In the genomic region with DNA sequence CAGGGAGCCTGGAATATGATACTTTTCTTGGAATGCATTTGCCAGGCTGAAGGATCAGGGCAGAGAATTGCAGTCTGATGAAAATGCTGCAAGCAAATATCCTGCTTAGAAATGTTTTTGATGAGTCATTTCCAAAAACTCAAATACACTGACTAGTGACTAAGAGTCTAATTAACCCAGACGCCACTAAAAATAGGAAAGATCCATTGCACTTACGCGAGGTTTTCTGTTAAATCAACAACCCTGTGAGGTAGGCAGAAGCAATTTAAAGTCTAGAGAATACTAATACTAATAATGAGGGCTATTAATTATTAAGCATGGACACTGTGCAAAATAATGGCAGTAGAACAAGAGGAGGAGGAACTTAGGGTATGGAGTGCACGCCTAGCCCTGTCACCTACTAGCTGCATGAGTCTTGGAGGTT, we compare ENCODE assay signal across 8 cellular contexts.
A peak's percentile ranks its signal among the peaks of the same experiment; 100 is the strongest.
DNase-seq lines count a peak whose midpoint lies in the region; ATAC-seq, FAIRE-seq and TF ChIP-seq lines count a peak whose summit lies in the region.
"Had no signal": no experiment of that assay in that cellular context is flagged by ENCODE, and none has a peak within 500 bp of the region (broad histone marks: within the 10 kb centered on the region; RNA-seq: fewer than 3 reads in every experiment).

No MANE protein-coding gene starts in this region.

- TF ChIP-seq POLR2A in GM12878 (IDR thresholded peaks at IDR 0.05; ENCODE audit: low read depth, low read length) (no peak), lower leg skin (IDR thresholded peaks at IDR 0.05) (no peak)

- H3K4me3 ChIP-seq in GM12878 (no peak overlapping the region), skeletal muscle satellite cell (ENCODE audit: low read length) (peak overlapping the region; percentile 8), lower leg skin (ENCODE audit: low read depth, poor library complexity, severe bottlenecking) (no peak overlapping the region)

- DNase-seq in GM12878 (ENCODE audit: low read depth, low spot score) (peak; percentile 33), lower leg skin (ENCODE audit: low spot score in 2 of 2) (no peak)
- DNase-seq: occipital lobe had no signal

- no TSS peak for BruUV-seq in GM12878 (replicated peaks; lab: Mats Ljungman, UMichigan)

- H3K4me2 ChIP-seq in GM12878 (ENCODE audit: control insufficient read depth, insufficient read depth) = no peak overlapping the region
- H3K4me2 ChIP-seq in skeletal muscle satellite cell (ENCODE audit: low read length) = peak overlapping the region; percentile 57

- H3K79me2 ChIP-seq in GM12878 (ENCODE audit: control insufficient read depth, insufficient read depth, low read length) = no peaks in the 10 kb centered on the region

- H3K27me3 ChIP-seq in GM12878 (replicated peaks in 1 of 2; ENCODE audit: control insufficient read depth in 2 of 2, insufficient read depth in 2 of 2, low read length in 1 of 2) (no peaks in the 10 kb centered on the region), skeletal muscle satellite cell (ENCODE audit: control insufficient read depth, insufficient read depth, low read length) (no peaks in the 10 kb centered on the region)

- CTCF ChIA-PET in GM12878 (lab: Yijun Ruan, JAX) = no interaction called here

- no peak overlapping the region for H3K27ac ChIP-seq in GM12878 (ENCODE audit: control insufficient read depth, insufficient read depth)

- H3K4me1 ChIP-seq in GM12878 (ENCODE audit: control insufficient read depth, insufficient read depth, low read length) (no peaks in the 10 kb centered on the region), skeletal muscle satellite cell (ENCODE audit: control insufficient read depth, insufficient read depth, low read length) (peaks cover 42% of the 10 kb centered on the region)

- SMC1A ChIA-PET in GM12878 (lab: Charles Lee; ENCODE audit: uncharacterized antibody, unreplicated experiment) = no interaction called here

- no peak for TF ChIP-seq RAD21 in GM12878 (IDR thresholded peaks at IDR 0.05; ENCODE audit: insufficient read depth, low read depth, low read length)

- POLR2A ChIA-PET in GM12878 (lab: Charles Lee) = no interaction called here

- peak; percentile 16 to 57; a peak in 1 of 4 replicates for TF ChIP-seq EP300 in GM12878 (IDR thresholded peaks at IDR 0.05; ENCODE audit: borderline replicate concordance in 1 of 2, control insufficient read depth in 1 of 2, low read depth in 2 of 2, low read length in 2 of 2)

- H3K36me3 ChIP-seq in GM12878 (ENCODE audit: control insufficient read depth in 2 of 2, insufficient read depth in 2 of 2, low read length in 1 of 2) (no peaks in the 10 kb centered on the region), skeletal muscle satellite cell (ENCODE audit: insufficient read depth, low read length) (no peaks in the 10 kb centered on the region)

- RAD21 ChIA-PET in GM12878 (lab: Charles Lee; ENCODE audit: unreplicated experiment) = no interaction called here

- in situ Hi-C loops in GM12878 (cut with MboI) = no loop called here

- H3K9me3 ChIP-seq in GM12878 (replicated peaks; ENCODE audit: control insufficient read depth, insufficient read depth, low read length) (no peaks in the 10 kb centered on the region), skeletal muscle satellite cell (replicated peaks; ENCODE audit: low read length) (no peaks in the 10 kb centered on the region)

- TF ChIP-seq CTCF in GM12878 (IDR thresholded peaks at IDR 0.05 in 2 of 3, conservative IDR thresholded peaks at IDR 0.05 in 1 of 3; ENCODE audit: control insufficient read depth in 2 of 3, extremely low read depth in 1 of 3, insufficient read depth in 1 of 3, low read depth in 3 of 3, low read length in 3 of 3) (no peak), lower leg skin (IDR thresholded peaks at IDR 0.05) (no peak)

- H3K9ac ChIP-seq in GM12878 (ENCODE audit: control insufficient read depth, insufficient read depth, low read length) = no peak overlapping the region
- no peak overlapping the region for H3K9ac ChIP-seq in skeletal muscle satellite cell (ENCODE audit: low read depth, low read length)

- no peak overlapping the region for H2AFZ ChIP-seq in GM12878 (ENCODE audit: control insufficient read depth, low read depth, low read length)

- FAIRE-seq in GM12878 (lab: Jason Lieb, UNC) = no peak

- intact Hi-C loops in GM12878 (cut with micrococcal nuclease; ENCODE audit: unreplicated experiment) = no loop called here
- intact Hi-C loops in lower leg skin (cut with DNase I; ENCODE audit: low total_unique reads) = no loop called here

- no peaks in the 10 kb centered on the region for H4K20me1 ChIP-seq in GM12878 (ENCODE audit: control insufficient read depth, insufficient read depth)

- ATAC-seq in GM19438 (IDR thresholded peaks at IDR 0.05; ENCODE audit: low read depth, unreplicated experiment) (peak; percentile 81), HG03442 (IDR thresholded peaks at IDR 0.05; ENCODE audit: unreplicated experiment) (peak; percentile 64), GM12878 (peak; percentile 94), HG03342 (IDR thresholded peaks at IDR 0.05; ENCODE audit: unreplicated experiment) (no peak), GM21717 (IDR thresholded peaks at IDR 0.05; ENCODE audit: unreplicated experiment) (no peak)

- 9% methylated on average over 4 of the region's 4 CpGs for WGBS in GM12878 (ENCODE audit: insufficient coverage, insufficient replicate concordance, low lambda C conversion rate, missing lambda C conversion rate)
- 18 to 26% methylated on average over 4 of the region's 4 CpGs for WGBS in lower leg skin, 2 donors

TF ChIP-seq in GM12878, 131 proteins besides CTCF, POLR2A, EP300 and RAD21 (continues in another document):
- TF ChIP-seq IKZF2 (IDR thresholded peaks at IDR 0.05) = peak; percentile 37 to 68; a peak in 3 of 4 replicates
- TF ChIP-seq DPF2 (IDR thresholded peaks at IDR 0.05) = peak; percentile 76
- TF ChIP-seq, protein P1, sequence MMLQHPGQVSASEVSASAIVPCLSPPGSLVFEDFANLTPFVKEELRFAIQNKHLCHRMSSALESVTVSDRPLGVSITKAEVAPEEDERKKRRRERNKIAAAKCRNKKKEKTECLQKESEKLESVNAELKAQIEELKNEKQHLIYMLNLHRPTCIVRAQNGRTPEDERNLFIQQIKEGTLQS (IDR thresholded peaks at IDR 0.05; ENCODE audit: borderline replicate concordance, extremely low read depth, low read depth, low read length) = no peak
- 0 out of 2 replicates have a peak, but pooled peaks have one; percentile 28 for TF ChIP-seq NFXL1 (IDR thresholded peaks at IDR 0.05; ENCODE audit: borderline replicate concordance)
- 0 out of 2 replicates have a peak, but pooled peaks have one; percentile 38 for TF ChIP-seq BACH1 (IDR thresholded peaks at IDR 0.05; ENCODE audit: borderline replicate concordance)
- TF ChIP-seq HDAC6 (IDR thresholded peaks at IDR 0.05; ENCODE audit: unreplicated experiment) = no peak
- TF ChIP-seq, protein P2, sequence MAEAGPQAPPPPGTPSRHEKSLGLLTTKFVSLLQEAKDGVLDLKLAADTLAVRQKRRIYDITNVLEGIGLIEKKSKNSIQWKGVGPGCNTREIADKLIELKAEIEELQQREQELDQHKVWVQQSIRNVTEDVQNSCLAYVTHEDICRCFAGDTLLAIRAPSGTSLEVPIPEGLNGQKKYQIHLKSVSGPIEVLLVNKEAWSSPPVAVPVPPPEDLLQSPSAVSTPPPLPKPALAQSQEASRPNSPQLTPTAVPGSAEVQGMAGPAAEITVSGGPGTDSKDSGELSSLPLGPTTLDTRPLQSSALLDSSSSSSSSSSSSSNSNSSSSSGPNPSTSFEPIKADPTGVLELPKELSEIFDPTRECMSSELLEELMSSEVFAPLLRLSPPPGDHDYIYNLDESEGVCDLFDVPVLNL (IDR thresholded peaks at IDR 0.05; ENCODE audit: low read depth, low read length) = no peak
- TF ChIP-seq TCF3 (IDR thresholded peaks at IDR 0.05; ENCODE audit: borderline replicate concordance, insufficient read depth, low read depth, low read length) = no peak
- TF ChIP-seq MYC (IDR thresholded peaks at IDR 0.05; ENCODE audit: insufficient read depth, insufficient read length, insufficient replicate concordance, low read length, severe bottlenecking) = no peak
- no peak for TF ChIP-seq KLF5 (IDR thresholded peaks at IDR 0.05; ENCODE audit: partially characterized antibody)
- TF ChIP-seq, protein P3, sequence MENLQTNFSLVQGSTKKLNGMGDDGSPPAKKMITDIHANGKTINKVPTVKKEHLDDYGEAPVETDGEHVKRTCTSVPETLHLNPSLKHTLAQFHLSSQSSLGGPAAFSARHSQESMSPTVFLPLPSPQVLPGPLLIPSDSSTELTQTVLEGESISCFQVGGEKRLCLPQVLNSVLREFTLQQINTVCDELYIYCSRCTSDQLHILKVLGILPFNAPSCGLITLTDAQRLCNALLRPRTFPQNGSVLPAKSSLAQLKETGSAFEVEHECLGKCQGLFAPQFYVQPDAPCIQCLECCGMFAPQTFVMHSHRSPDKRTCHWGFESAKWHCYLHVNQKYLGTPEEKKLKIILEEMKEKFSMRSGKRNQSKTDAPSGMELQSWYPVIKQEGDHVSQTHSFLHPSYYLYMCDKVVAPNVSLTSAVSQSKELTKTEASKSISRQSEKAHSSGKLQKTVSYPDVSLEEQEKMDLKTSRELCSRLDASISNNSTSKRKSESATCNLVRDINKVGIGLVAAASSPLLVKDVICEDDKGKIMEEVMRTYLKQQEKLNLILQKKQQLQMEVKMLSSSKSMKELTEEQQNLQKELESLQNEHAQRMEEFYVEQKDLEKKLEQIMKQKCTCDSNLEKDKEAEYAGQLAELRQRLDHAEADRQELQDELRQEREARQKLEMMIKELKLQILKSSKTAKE (IDR thresholded peaks at IDR 0.05; ENCODE audit: low read depth, poor library complexity, severe bottlenecking) = peak; percentile 58
- TF ChIP-seq ZNF24 (IDR thresholded peaks at IDR 0.05) = no peak
- TF ChIP-seq MEF2B (IDR thresholded peaks at IDR 0.05; ENCODE audit: partially characterized antibody, poor library complexity, severe bottlenecking) = peak; percentile 57
- TF ChIP-seq MTA2 (IDR thresholded peaks at IDR 0.05; ENCODE audit: low read depth) = peak; percentile 99
- TF ChIP-seq BCL11A (IDR thresholded peaks at IDR 0.05; ENCODE audit: low read depth, low read length) = peak; percentile 68; the same call in 1 of the 2 replicates
- TF ChIP-seq YBX1 (IDR thresholded peaks at IDR 0.05) = no peak
- TF ChIP-seq JUND (IDR thresholded peaks at IDR 0.05; ENCODE audit: low read depth, low read length) = peak; percentile 60; the same call in 1 of the 2 replicates
- peak; percentile 64 for TF ChIP-seq ATF7 (IDR thresholded peaks at IDR 0.05; ENCODE audit: low read depth)
- TF ChIP-seq RELA (IDR thresholded peaks at IDR 0.05; ENCODE audit: borderline replicate concordance, partially characterized antibody) = peak; percentile 24
- no peak for TF ChIP-seq TCF12 (IDR thresholded peaks at IDR 0.05; ENCODE audit: low read depth, low read length)
- TF ChIP-seq MYB (IDR thresholded peaks at IDR 0.05; ENCODE audit: borderline replicate concordance, low read depth, low read length) = no peak

Comparison
In these comparisons a context has a peak if more than half of its experiments do, and no peak if none do; other contexts are left out.
1. ATAC-seq: peak in GM19438 (single experiment), HG03442 (single experiment) and GM12878 (single experiment); none in HG03342 (single experiment) and GM21717 (single experiment).